19 cellular contexts compared by ENCODE assay signal in genomic region chr12:78929075-78929418, GRCh38.
DNase-seq lines count a peak whose midpoint lies in the region; ATAC-seq and TF ChIP-seq lines count a peak whose summit lies in the region.
"Had no signal": no experiment of that assay in that cellular context is flagged by ENCODE, and none has a peak within 500 bp of the region (broad histone marks: within the 10 kb centered on the region; RNA-seq: fewer than 3 reads in every experiment).

No MANE protein-coding gene starts in this region.

- POLR2A ChIA-PET in A673 (lab: Charles Lee; ENCODE audit: low non-redundant PET) (no interaction called here), HCT116 (lab: Charles Lee) (interaction anchor here (0.6 to 1.8 kb wide), 10 partner anchors 9 to 955 kb away, joined by 3 to 6 read pairs (median 4); partner anchors contain the start of gene SYT1)

- H3K27ac ChIP-seq in A673 (ENCODE audit: low read depth, low read length, poor library complexity, severe bottlenecking), result peak overlapping the region; percentile 67
- peak overlapping the region; percentile 46; the same call in 1 of the 2 replicates for H3K27ac ChIP-seq in HCT116 (ENCODE audit: low read depth, low read length)
- H3K27ac ChIP-seq in RWPE2 (ENCODE audit: poor library complexity, severe bottlenecking), result peak overlapping the region; percentile 69
- peak overlapping the region; percentile 97 for H3K27ac ChIP-seq in epithelial cell of prostate
- H3K27ac ChIP-seq in gastrocnemius medialis, result no peak overlapping the region
- H3K27ac ChIP-seq: SJCRH30 had no signal

- BruUV-seq in A673 (replicated peaks; lab: Mats Ljungman, UMichigan) (no TSS peak), HCT116 (replicated peaks; lab: Mats Ljungman, UMichigan) (no TSS peak)

- H3K4me3 ChIP-seq in A673 (ENCODE audit: low read depth, low read length, poor library complexity, severe bottlenecking), result no peak overlapping the region
- H3K4me3 ChIP-seq in HCT116 (replicated peaks in 1 of 2; ENCODE audit: low read depth in 1 of 2, low read length in 2 of 2), result no peak overlapping the region
- H3K4me3 ChIP-seq in RWPE2 (ENCODE audit: severe bottlenecking), result no peak overlapping the region
- H3K4me3 ChIP-seq in gastrocnemius medialis, result no peak overlapping the region
- H3K4me3 ChIP-seq: MG63, SJCRH30 had no signal

- TF ChIP-seq POLR2A in HCT116 (IDR thresholded peaks at IDR 0.05; ENCODE audit: borderline replicate concordance, extremely low read depth, insufficient read depth, insufficient read length) (no peak), gastrocnemius medialis (IDR thresholded peaks at IDR 0.05) (no peak)

- H3K36me3 ChIP-seq in A673 (ENCODE audit: insufficient read depth, low read length, poor library complexity, severe bottlenecking) (peaks cover 21% of the 10 kb centered on the region), HCT116 (ENCODE audit: control insufficient read depth in 1 of 2, insufficient read depth in 2 of 2, low read length in 2 of 2) (no peaks in the 10 kb centered on the region), RWPE2 (ENCODE audit: low read depth) (no peaks in the 10 kb centered on the region), gastrocnemius medialis (no peaks in the 10 kb centered on the region)
- H3K36me3 ChIP-seq: MG63, SJCRH30 had no signal

- no peak for TF ChIP-seq CTCF in A673 (conservative IDR thresholded peaks at IDR 0.05; ENCODE audit: low read depth, low read length)
- TF ChIP-seq CTCF in HCT116 (IDR thresholded peaks at IDR 0.05 in 2 of 3, conservative IDR thresholded peaks at IDR 0.05 in 1 of 3; ENCODE audit: borderline replicate concordance in 1 of 3, insufficient read depth in 1 of 3, low read depth in 2 of 3, low read length in 2 of 3), result no peak
- TF ChIP-seq CTCF in RWPE2 (IDR thresholded peaks at IDR 0.05; ENCODE audit: poor library complexity, severe bottlenecking), result no peak
- no peak for TF ChIP-seq CTCF in gastrocnemius medialis (IDR thresholded peaks at IDR 0.05 in 4 of 5, conservative IDR thresholded peaks at IDR 0.05 in 1 of 5)

- DNase-seq in A673 (ENCODE audit: low spot score) (no peak), HCT116 (ENCODE audit: low read depth, low spot score) (peak; percentile 56), RWPE2 (ENCODE audit: low spot score) (peak; percentile 40), epithelial cell of prostate (ENCODE audit: low read depth, low spot score) (peak; percentile 33), SW 1271 (lab: John Stamatoyannopoulos, UW) (no peak), gastrocnemius medialis (no peak), cerebellar cortex (ENCODE audit: low spot score) (no peak), SHP77 (lab: John Stamatoyannopoulos, UW) (no peak)
- DNase-seq: C1 segment of cervical spinal cord; CD8-positive, alpha-beta memory T cell; HFFc6; MG63; NCI-H1092; NCI-H1436 treated with DMSO at 0.1 percent for 48 hours; NCI-H2029 treated with DMSO at 0.1 percent for 48 hours; NCI-H82; OCI-M1; RPMI8226; SJCRH30 had no signal

- CTCF ChIA-PET in A673 (lab: Charles Lee) (no interaction called here), HCT116 (lab: Charles Lee) (no interaction called here)

- H3K79me2 ChIP-seq in HCT116 (ENCODE audit: insufficient read depth, low read length), result peaks cover 2% of the 10 kb centered on the region

- H3K9me3 ChIP-seq in A673 (ENCODE audit: low read depth, low read length, poor library complexity, severe bottlenecking) (no peaks in the 10 kb centered on the region), HCT116 (ENCODE audit: control insufficient read depth in 1 of 2, insufficient read depth in 1 of 2, low read depth in 1 of 2, low read length in 2 of 2) (no peaks in the 10 kb centered on the region), RWPE2 (ENCODE audit: severe bottlenecking) (no peaks in the 10 kb centered on the region), gastrocnemius medialis (no peaks in the 10 kb centered on the region)
- H3K9me3 ChIP-seq: MG63, SJCRH30 had no signal

- H2AFZ ChIP-seq in HCT116 (ENCODE audit: low read depth, low read length, poor library complexity, severe bottlenecking), result no peak overlapping the region

- H3K27me3 ChIP-seq in A673 (replicated peaks; ENCODE audit: insufficient read depth, low read depth, low read length, poor library complexity), result no peaks in the 10 kb centered on the region
- H3K27me3 ChIP-seq in HCT116 (ENCODE audit: insufficient read depth, low read length), result no peaks in the 10 kb centered on the region
- no peaks in the 10 kb centered on the region for H3K27me3 ChIP-seq in RWPE2 (ENCODE audit: insufficient read depth, poor library complexity, severe bottlenecking)
- no peaks in the 10 kb centered on the region for H3K27me3 ChIP-seq in gastrocnemius medialis
- H3K27me3 ChIP-seq: MG63, SJCRH30 had no signal

- no peak overlapping the region for H3K4me2 ChIP-seq in HCT116 (ENCODE audit: low read length)

- RAD21 ChIA-PET in HCT116 (lab: Charles Lee; ENCODE audit: low non-redundant PET in 1 of 2, low total read pairs in 2 of 2, uncharacterized antibody in 2 of 2, unreplicated experiment in 2 of 2), result interaction anchor here (0.6 to 1.3 kb wide), 2 partner anchors 42 to 437 kb away, joined by 3 read pairs; no protein-coding TSS in a partner anchor

- no peaks in the 10 kb centered on the region for H3K9me2 ChIP-seq in HCT116 (ENCODE audit: insufficient read depth)

- intact Hi-C loops in A673 (cut with micrococcal nuclease; ENCODE audit: unreplicated experiment) (no loop called here), HCT116 (cut with micrococcal nuclease) (loop anchor here (2.0 kb wide), 1 partner anchor 42 kb away; no protein-coding TSS in a partner anchor), gastrocnemius medialis (cut with DNase I; ENCODE audit: low total_unique reads) (no loop called here)

- peak; percentile 78 for ATAC-seq in HCT116
- peak; percentile 44 for ATAC-seq in RWPE2 (ENCODE audit: low read depth)
- no peak for ATAC-seq in gastrocnemius medialis

- no peak for TF ChIP-seq RAD21 in HCT116 (IDR thresholded peaks at IDR 0.05; ENCODE audit: low read depth)

- H4K20me1 ChIP-seq in HCT116 (ENCODE audit: insufficient read depth), result no peaks in the 10 kb centered on the region

- in situ Hi-C loops in gastrocnemius medialis (cut with MboI; ENCODE audit: low sequenced_read_pairs in 4 of 4), result loop anchor here in 1 of 4 donors (25.0 kb wide), 1 partner anchor 108 kb away; no protein-coding TSS in a partner anchor

- no peak overlapping the region for H3K9ac ChIP-seq in HCT116 (ENCODE audit: low read length)

- H3K4me1 ChIP-seq in A673 (ENCODE audit: insufficient read depth, low read length, poor library complexity, severe bottlenecking) (peaks cover 66% of the 10 kb centered on the region), HCT116 (ENCODE audit: control insufficient read depth in 1 of 2, insufficient read depth in 2 of 2, low read length in 2 of 2) (peaks cover 13 to 31% of the 10 kb centered on the region in 2 experiments; a peak in 3 of 4 replicates), RWPE2 (ENCODE audit: insufficient read depth, poor library complexity, severe bottlenecking) (peaks cover 22% of the 10 kb centered on the region), gastrocnemius medialis (no peaks in the 10 kb centered on the region)
- H3K4me1 ChIP-seq: SJCRH30 had no signal

TF ChIP-seq in HCT116, 20 proteins besides CTCF, POLR2A, EP300 and RAD21 (continues in another document):
- TF ChIP-seq SP1 (IDR thresholded peaks at IDR 0.05; ENCODE audit: low read depth), result no peak
- no peak for TF ChIP-seq ZFX (IDR thresholded peaks at IDR 0.05)
- peak; percentile 54; the same call in 1 of the 2 replicates for TF ChIP-seq MAX (IDR thresholded peaks at IDR 0.05)
- TF ChIP-seq CBX3 (IDR thresholded peaks at IDR 0.05; ENCODE audit: low read depth), result no peak
- TF ChIP-seq YY1 (IDR thresholded peaks at IDR 0.05; ENCODE audit: extremely low read depth, insufficient replicate concordance, low read depth, low read length), result no peak
- no peak for TF ChIP-seq ELF1 (IDR thresholded peaks at IDR 0.05; ENCODE audit: borderline replicate concordance, low read depth)
- no peak for TF ChIP-seq ATF3 (IDR thresholded peaks at IDR 0.05)
- no peak for TF ChIP-seq EGR1 (IDR thresholded peaks at IDR 0.05; ENCODE audit: low read depth)
- TF ChIP-seq REST (IDR thresholded peaks at IDR 0.05; ENCODE audit: low read depth), result no peak
- TF ChIP-seq JUND (IDR thresholded peaks at IDR 0.05), result no peak
- TF ChIP-seq POLR2AphosphoS5 (IDR thresholded peaks at IDR 0.05; ENCODE audit: low read depth, low read length), result 0 out of 2 replicates have a peak, but pooled peaks have one; percentile 11
- no peak for TF ChIP-seq TCF7L2 (IDR thresholded peaks at IDR 0.05; ENCODE audit: borderline replicate concordance, extremely low read depth, insufficient read depth, insufficient read length)

Comparison
In these comparisons a context has a peak if more than half of its experiments do, and no peak if none do; other contexts are left out.
1. DNase-seq: peak in HCT116 (single experiment), RWPE2 (single experiment) and epithelial cell of prostate (single experiment); none in A673 (single experiment), SW 1271 (0 of 2), gastrocnemius medialis (0 of 2), cerebellar cortex (single experiment) and SHP77 (0 of 2).
2. H3K27ac ChIP-seq: peak in A673 (single experiment), HCT116 (single experiment), RWPE2 (single experiment) and epithelial cell of prostate (single experiment); none in gastrocnemius medialis (0 of 4).
3. ATAC-seq: peak in HCT116 (single experiment) and RWPE2 (single experiment); none in gastrocnemius medialis (0 of 2).